ENCODE assay signal across 1 cellular context in genomic region chrX:21056636-21057035, GRCh38.
TF ChIP-seq lines count a peak whose summit lies in the region.

No MANE protein-coding gene starts in this region.

TF ChIP-seq in endothelial cell of umbilical vein, 7 proteins besides CTCF, POLR2A, EP300 and RAD21 (continued from another document):
- no peak for TF ChIP-seq MAX (IDR thresholded peaks at IDR 0.05; ENCODE audit: insufficient read depth, insufficient read length)
